13 cellular contexts compared by ENCODE assay signal in genomic region chr17:57404073-57404472, GRCh38.
A peak's percentile ranks its signal among the peaks of the same experiment; 100 is the strongest.
DNase-seq lines count a peak whose midpoint lies in the region; ATAC-seq and TF ChIP-seq lines count a peak whose summit lies in the region.
"Had no signal": no experiment of that assay in that cellular context is flagged by ENCODE, and none has a peak within 500 bp of the region (broad histone marks: within the 10 kb centered on the region; RNA-seq: fewer than 3 reads in every experiment).

No MANE protein-coding gene starts in this region.

- H3K27me3 ChIP-seq in OCI-LY1 (ENCODE audit: insufficient read depth, low read length) (no peaks in the 10 kb centered on the region), foreskin keratinocyte (no peaks in the 10 kb centered on the region), vagina (no peaks in the 10 kb centered on the region)
- H3K27me3 ChIP-seq: esophagus squamous epithelium had no signal

- no peak overlapping the region for H3K4me3 ChIP-seq in GM12875 (ENCODE audit: low read depth, low read length)
- H3K4me3 ChIP-seq in OCI-LY1 (ENCODE audit: low read depth, low read length, poor library complexity, severe bottlenecking) = no peak overlapping the region
- no peak overlapping the region for H3K4me3 ChIP-seq in vagina
- H3K4me3 ChIP-seq: esophagus squamous epithelium had no signal

- H3K36me3 ChIP-seq in OCI-LY1 (ENCODE audit: insufficient read depth, low read length) = peaks cover 64% of the 10 kb centered on the region; the same call in 1 of the 2 replicates
- H3K36me3 ChIP-seq in vagina = peaks cover 0 to 4% of the 10 kb centered on the region in 2 donors

- no peak overlapping the region for H3K4me2 ChIP-seq in OCI-LY1 (ENCODE audit: low read length)

- H3K9me2 ChIP-seq in OCI-LY1 (ENCODE audit: low read depth, low read length) = no peaks in the 10 kb centered on the region

- H3K4me1 ChIP-seq in OCI-LY1 (ENCODE audit: insufficient read depth, low read length, severe bottlenecking) = peaks cover 77% of the 10 kb centered on the region
- H3K4me1 ChIP-seq in foreskin keratinocyte = peaks cover 8% of the 10 kb centered on the region
- H3K4me1 ChIP-seq in vagina = peaks cover 18% of the 10 kb centered on the region

- peak; percentile 38 for DNase-seq in ACHN
- DNase-seq in foreskin keratinocyte = no peak
- no peak for DNase-seq in stimulated activated CD4-positive, alpha-beta T cell treated with anti-CD3 and anti-CD28 coated beads, Interleukin-2, amount 100 ng/mL, for 48 hours
- no peak for DNase-seq in stimulated activated naive CD8-positive, alpha-beta T cell treated with anti-CD3 and anti-CD28 coated beads, Interleukin-15, Interleukin-2, amounts not matched to agents 100 U/mL and 50 U/mL, for 24 hours
- DNase-seq in vagina (ENCODE audit: extremely low spot score in 2 of 2) = no peak
- no peak for DNase-seq in NCI-H1092 treated with DMSO at 0.1 percent for 48 hours (lab: John Stamatoyannopoulos, UW)
- DNase-seq: activated T-cell treated with anti-CD3 and anti-CD28 coated beads, Interleukin-2, amount 50 U/mL, for 4 hours; esophagus squamous epithelium; immature natural killer cell had no signal

- no peaks in the 10 kb centered on the region for H3K9me3 ChIP-seq in OCI-LY1 (ENCODE audit: low read length)
- H3K9me3 ChIP-seq in vagina = no peaks in the 10 kb centered on the region
- H3K9me3 ChIP-seq: esophagus squamous epithelium had no signal

- no peaks in the 10 kb centered on the region for H4K20me1 ChIP-seq in OCI-LY1 (ENCODE audit: insufficient read depth, low read length)

- peaks cover 4% of the 10 kb centered on the region; the same call in 1 of the 2 replicates for H3F3A ChIP-seq in OCI-LY1 (ENCODE audit: insufficient read depth, low read length)

- TF ChIP-seq CTCF in GM12875 (IDR thresholded peaks at IDR 0.05; ENCODE audit: borderline replicate concordance, insufficient read depth, low read depth, low read length) (peak; percentile 38; the same call in 1 of the 2 replicates), OCI-LY1 (IDR thresholded peaks at IDR 0.05; ENCODE audit: low read length) (peak; percentile 60), foreskin keratinocyte (conservative IDR thresholded peaks at IDR 0.05) (peak; percentile 49), vagina (IDR thresholded peaks at IDR 0.05) (no peak)

- H3K79me2 ChIP-seq in OCI-LY1 (ENCODE audit: insufficient read depth, low read length) = peaks cover 23% of the 10 kb centered on the region

- H3K27ac ChIP-seq in OCI-LY1 (ENCODE audit: low read depth, low read length, poor library complexity, severe bottlenecking) (peak overlapping the region; percentile 90), foreskin keratinocyte (no peak overlapping the region), vagina (no peak overlapping the region)
- H3K27ac ChIP-seq: esophagus squamous epithelium had no signal

- H3K9ac ChIP-seq in OCI-LY1 (ENCODE audit: low read length) = no peak overlapping the region

- ATAC-seq in foreskin keratinocyte = no peak
- no peak for ATAC-seq in stimulated activated naive CD8-positive, alpha-beta T cell treated with anti-CD3 and anti-CD28 coated beads, Interleukin-15, Interleukin-2, amounts not matched to agents 100 U/mL and 50 U/mL, for 24 hours
- ATAC-seq: activated T-cell treated with anti-CD3 and anti-CD28 coated beads, Interleukin-2, amount 50 U/mL, for 4 hours; Panc1; stimulated activated memory B cell treated with anti-CD40 and anti-IgM and Interleukin-4, amounts not matched to agents 10 μg/mL and 1 μg/mL and 100 μg/mL, for 72 hours had no signal

- no peak overlapping the region for H2AFZ ChIP-seq in OCI-LY1 (ENCODE audit: low read length)

- no peak for TF ChIP-seq POLR2A in vagina (IDR thresholded peaks at IDR 0.05)

- in situ Hi-C loops in ACHN (cut with HindIII; ENCODE audit: low pct_ligation_motif_present, low pct_unique_long_range_greater_than_20kb, low sequenced_read_pairs) = no loop called here

- intact Hi-C loops in vagina (cut with DNase I) = no loop called here

Comparison
In these comparisons a context has a peak if more than half of its experiments do, and no peak if none do; other contexts are left out.
1. CTCF ChIP-seq: peak in GM12875 (single experiment), OCI-LY1 (single experiment) and foreskin keratinocyte (single experiment); none in vagina (0 of 3).